Comparison of ENCODE assay signal across 1 cellular context in genomic region chr2:43319541-43319940, GRCh38.
TF ChIP-seq lines count a peak whose summit lies in the region.

No MANE protein-coding gene starts in this region.

TF ChIP-seq in SK-N-SH, 30 proteins besides CTCF, POLR2A, EP300 and RAD21 (continued from another document):
- TF ChIP-seq REST (IDR thresholded peaks at IDR 0.05; ENCODE audit: low read depth, low read length) (no peak), USF1 (IDR thresholded peaks at IDR 0.05; ENCODE audit: borderline replicate concordance, low read depth) (no peak), FOXM1 (IDR thresholded peaks at IDR 0.05; ENCODE audit: low read depth) (peak; percentile 42; the same call in 1 of the 2 replicates), SIN3A (IDR thresholded peaks at IDR 0.05; ENCODE audit: borderline replicate concordance, low read depth, low read length) (peak; percentile 40; the same call in 1 of the 2 replicates), MXI1 (IDR thresholded peaks at IDR 0.05; ENCODE audit: low read depth, low read length) (peak; percentile 11; the same call in 1 of the 2 replicates), TAF1 (IDR thresholded peaks at IDR 0.05; ENCODE audit: borderline replicate concordance, low read depth, low read length) (no peak), GATA2 (CRISPR knock-in tag; IDR thresholded peaks at IDR 0.05) (peak; percentile 91), MEF2A (IDR thresholded peaks at IDR 0.05; ENCODE audit: borderline replicate concordance, low read depth) (no peak), TEAD4 (IDR thresholded peaks at IDR 0.05; ENCODE audit: borderline replicate concordance, insufficient read depth) (peak; percentile 72)
